ENCODE assay signal across 10 cellular contexts in genomic region chr1:220281159-220281574, GRCh38. TPM values are rescaled to one million over a fixed set of nuclear protein-coding genes. Genes with fewer than 3 reads are reported as not detected.
DNase-seq lines count a peak whose midpoint lies in the region; ATAC-seq and TF ChIP-seq lines count a peak whose summit lies in the region.
"Had no signal": no experiment of that assay in that cellular context is flagged by ENCODE, and none has a peak within 500 bp of the region (broad histone marks: within the 10 kb centered on the region; RNA-seq: fewer than 3 reads in every experiment).

No MANE protein-coding gene starts in this region.

- peak; percentile 55 to 73 (median 65) for TF ChIP-seq CTCF in HCT116 (IDR thresholded peaks at IDR 0.05 in 2 of 3, conservative IDR thresholded peaks at IDR 0.05 in 1 of 3; ENCODE audit: borderline replicate concordance in 1 of 3, insufficient read depth in 1 of 3, low read depth in 2 of 3, low read length in 2 of 3)
- TF ChIP-seq CTCF in RWPE2 (IDR thresholded peaks at IDR 0.05; ENCODE audit: poor library complexity, severe bottlenecking), result peak; percentile 54
- TF ChIP-seq CTCF in colonic mucosa (IDR thresholded peaks at IDR 0.05), result no peak

- no peaks in the 10 kb centered on the region for H3K27me3 ChIP-seq in HCT116 (ENCODE audit: insufficient read depth, low read length)
- H3K27me3 ChIP-seq in RWPE2 (ENCODE audit: insufficient read depth, poor library complexity, severe bottlenecking), result no peaks in the 10 kb centered on the region
- no peaks in the 10 kb centered on the region for H3K27me3 ChIP-seq in colonic mucosa

- BruUV-seq in HCT116 (replicated peaks; lab: Mats Ljungman, UMichigan), result no TSS peak

- no peak overlapping the region for H3K27ac Mint-ChIP-seq in activated naive CD8-positive, alpha-beta T cell treated with anti-CD3 and anti-CD28 coated beads, Interleukin-2, amount 50 U/mL, for 24 hours

- H3K27me3 Mint-ChIP-seq in activated naive CD8-positive, alpha-beta T cell treated with anti-CD3 and anti-CD28 coated beads, Interleukin-2, amount 50 U/mL, for 24 hours, result peaks cover 6% of the 10 kb centered on the region

- H3K9ac ChIP-seq in HCT116 (ENCODE audit: low read length), result no peak overlapping the region
- H3K9ac ChIP-seq in colonic mucosa (ENCODE audit: low read depth in 2 of 2, low read length in 2 of 2), result no peak overlapping the region

- H3K36me3 Mint-ChIP-seq in activated naive CD8-positive, alpha-beta T cell treated with anti-CD3 and anti-CD28 coated beads, Interleukin-2, amount 50 U/mL, for 24 hours (ENCODE audit: low read depth), result no peaks in the 10 kb centered on the region

- POLR2A ChIA-PET in HCT116 (lab: Charles Lee), result interaction anchor here (1.2 to 1.7 kb wide), 3 partner anchors 9 to 505 kb away, joined by 4 to 5 read pairs (median 5); partner anchors contain the start of genes MTARC1, MTARC2 and RAB3GAP2

- no peaks in the 10 kb centered on the region for H3K9me2 ChIP-seq in HCT116 (ENCODE audit: insufficient read depth)

- no peaks in the 10 kb centered on the region for H3K36me3 ChIP-seq in HCT116 (ENCODE audit: control insufficient read depth in 1 of 2, insufficient read depth in 2 of 2, low read length in 2 of 2)
- H3K36me3 ChIP-seq in RWPE2 (ENCODE audit: low read depth), result no peaks in the 10 kb centered on the region
- H3K36me3 ChIP-seq in colonic mucosa, result no peaks in the 10 kb centered on the region

- H3K4me3 Mint-ChIP-seq in activated naive CD8-positive, alpha-beta T cell treated with anti-CD3 and anti-CD28 coated beads, Interleukin-2, amount 50 U/mL, for 24 hours, result no peak overlapping the region

- ATAC-seq in HCT116 (peak; percentile 83), RWPE2 (ENCODE audit: low read depth) (0 out of 3 replicates have a peak, but pooled peaks have one; percentile 23), GM18520 (IDR thresholded peaks at IDR 0.05; ENCODE audit: unreplicated experiment) (no peak)
- ATAC-seq in activated naive CD8-positive, alpha-beta T cell treated with anti-CD3 and anti-CD28 coated beads, Interleukin-2, amount 50 U/mL, for 24 hours, result no peak

- RAD21 ChIA-PET in HCT116 (lab: Charles Lee; ENCODE audit: low non-redundant PET in 1 of 2, low total read pairs in 2 of 2, uncharacterized antibody in 2 of 2, unreplicated experiment in 2 of 2), result interaction anchor here (1.5 to 1.7 kb wide), 2 partner anchors 63 to 495 kb away, joined by 4 to 5 read pairs; no protein-coding TSS in a partner anchor

- no peak overlapping the region for H3K4me2 ChIP-seq in HCT116 (ENCODE audit: low read length)

- CTCF ChIA-PET in HCT116 (lab: Charles Lee), result interaction anchor here (0.6 to 4.7 kb wide), 16 partner anchors 9 to 522 kb away, joined by 3 to 47 read pairs (median 5); partner anchors contain the start of genes MTARC1 and RAB3GAP2

- intact Hi-C loops in HCT116 (cut with micrococcal nuclease) (loop anchor here (1.0 to 10.0 kb wide), 5 partner anchors 401 to 522 kb away; no protein-coding TSS in a partner anchor), colonic mucosa (cut with DNase I) (no loop called here)

- H3K9me3 ChIP-seq in HCT116 (ENCODE audit: control insufficient read depth in 1 of 2, insufficient read depth in 1 of 2, low read depth in 1 of 2, low read length in 2 of 2), result no peaks in the 10 kb centered on the region
- H3K9me3 ChIP-seq in RWPE2 (ENCODE audit: severe bottlenecking), result no peaks in the 10 kb centered on the region
- H3K9me3 ChIP-seq in colonic mucosa, result no peaks in the 10 kb centered on the region

- H3K79me2 ChIP-seq in HCT116 (ENCODE audit: insufficient read depth, low read length), result no peaks in the 10 kb centered on the region

- H4K20me1 ChIP-seq in HCT116 (ENCODE audit: insufficient read depth), result no peaks in the 10 kb centered on the region

- H3K9me3 Mint-ChIP-seq in activated naive CD8-positive, alpha-beta T cell treated with anti-CD3 and anti-CD28 coated beads, Interleukin-2, amount 50 U/mL, for 24 hours, result no peaks in the 10 kb centered on the region

- H3K4me1 Mint-ChIP-seq in activated naive CD8-positive, alpha-beta T cell treated with anti-CD3 and anti-CD28 coated beads, Interleukin-2, amount 50 U/mL, for 24 hours, result no peaks in the 10 kb centered on the region

- peak; percentile 5 for DNase-seq in DMS114 treated with DMSO at 0.1 percent for 48 hours (lab: John Stamatoyannopoulos, UW; ENCODE audit: unreplicated experiment)
- peak; percentile 24 for DNase-seq in HCT116 (ENCODE audit: low read depth, low spot score)
- no peak for DNase-seq in RWPE2 (ENCODE audit: low spot score)
- peak; percentile 26 for DNase-seq in inferior parietal cortex (ENCODE audit: extremely low spot score)
- DNase-seq in activated naive CD4-positive, alpha-beta T cell treated with Interleukin-2 at 50 U/mL for 16 hours, result no peak
- DNase-seq in activated naive CD8-positive, alpha-beta T cell treated with anti-CD3 and anti-CD28 coated beads, Interleukin-2, amount 50 U/mL, for 24 hours, result no peak
- no peak for DNase-seq in colonic mucosa
- DNase-seq: activated CD4-positive, alpha-beta T cell treated with anti-CD3 and anti-CD28 coated beads for 1 hour; GOT3 had no signal

- no peak for TF ChIP-seq POLR2A in HCT116 (IDR thresholded peaks at IDR 0.05; ENCODE audit: borderline replicate concordance, extremely low read depth, insufficient read depth, insufficient read length)

- peak; percentile 87 for TF ChIP-seq RAD21 in HCT116 (IDR thresholded peaks at IDR 0.05; ENCODE audit: low read depth)

- H3K4me3 ChIP-seq in HCT116 (replicated peaks in 1 of 2; ENCODE audit: low read depth in 1 of 2, low read length in 2 of 2), result no peak overlapping the region
- H3K4me3 ChIP-seq in RWPE2 (ENCODE audit: severe bottlenecking), result no peak overlapping the region
- H3K4me3 ChIP-seq in colonic mucosa, result no peak overlapping the region

- H3K4me1 ChIP-seq in HCT116 (ENCODE audit: control insufficient read depth in 1 of 2, insufficient read depth in 2 of 2, low read length in 2 of 2) (no peaks in the 10 kb centered on the region), RWPE2 (ENCODE audit: insufficient read depth, poor library complexity, severe bottlenecking) (no peaks in the 10 kb centered on the region), colonic mucosa (no peaks in the 10 kb centered on the region)

- H3K27ac ChIP-seq in HCT116 (ENCODE audit: low read depth, low read length) (no peak overlapping the region), RWPE2 (ENCODE audit: poor library complexity, severe bottlenecking) (no peak overlapping the region), colonic mucosa (no peak overlapping the region)

- H2AFZ ChIP-seq in HCT116 (ENCODE audit: low read depth, low read length, poor library complexity, severe bottlenecking), result peak overlapping the region; percentile 19

TF ChIP-seq in HCT116, 20 proteins besides CTCF, POLR2A, EP300 and RAD21:
- TF ChIP-seq POLR2AphosphoS5 (IDR thresholded peaks at IDR 0.05; ENCODE audit: low read depth, low read length) (no peak), ZBTB33 (IDR thresholded peaks at IDR 0.05; ENCODE audit: extremely low read depth, insufficient replicate concordance, low read length) (no peak), MAX (IDR thresholded peaks at IDR 0.05) (no peak), EZH2phosphoT487 (IDR thresholded peaks at IDR 0.05; ENCODE audit: borderline replicate concordance) (no peak), SP1 (IDR thresholded peaks at IDR 0.05; ENCODE audit: low read depth) (no peak), ZFX (IDR thresholded peaks at IDR 0.05) (no peak)

RNA-seq across cellular contexts. Expression of gene RAB3GAP2, which starts 8.9 kb away (rescaled TPM):
- 32.5 TPM for total RNA-seq in HCT116 (2021; ENCODE audit: unreplicated experiment)
- polyA plus RNA-seq in HCT116 (2012), result 16.2 and 16.7 TPM in 2 replicates
- 10 to 100 TPM; 33.2 to 34.2 TPM for total RNA-seq in colonic mucosa

Comparison
In these comparisons a context has a peak if more than half of its experiments do, and no peak if none do; other contexts are left out.
1. DNase-seq: peak in DMS114 treated with DMSO at 0.1 percent for 48 hours (single experiment), HCT116 (single experiment) and inferior parietal cortex (single experiment); none in RWPE2 (single experiment), activated naive CD4-positive, alpha-beta T cell treated with Interleukin-2 at 50 U/mL for 16 hours (single experiment), activated naive CD8-positive, alpha-beta T cell treated with anti-CD3 and anti-CD28 coated beads, Interleukin-2, amount 50 U/mL, for 24 hours (single experiment) and colonic mucosa (single experiment).
2. ATAC-seq: peak in HCT116 (single experiment) and RWPE2 (single experiment); none in activated naive CD8-positive, alpha-beta T cell treated with anti-CD3 and anti-CD28 coated beads, Interleukin-2, amount 50 U/mL, for 24 hours (single experiment) and GM18520 (single experiment).